ENCODE assay signal across 26 cellular contexts in the genomic region with DNA sequence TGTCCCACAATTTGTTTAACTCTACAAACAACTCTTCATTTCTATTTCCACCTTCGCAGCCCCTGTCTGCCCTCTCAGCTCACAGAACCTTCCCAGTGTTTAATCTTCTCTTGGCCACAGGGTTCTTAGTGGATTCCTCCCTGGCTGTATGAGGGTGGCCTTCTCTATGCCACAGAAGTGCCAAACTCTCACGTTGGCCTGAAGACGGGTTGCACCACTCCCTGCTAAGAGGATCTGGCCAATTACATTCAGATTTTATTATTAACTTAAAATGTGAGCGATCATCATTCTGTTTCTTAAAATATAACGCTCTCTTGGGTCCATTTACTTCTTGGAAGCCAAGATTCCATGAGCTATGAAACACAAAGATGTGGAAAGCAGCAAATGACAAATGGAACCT.
"Had no signal": no experiment of that assay in that cellular context is flagged by ENCODE, and none has a peak within 500 bp of the region (broad histone marks: within the 10 kb centered on the region; RNA-seq: fewer than 3 reads in every experiment).

No MANE protein-coding gene starts in this region.

- DNase-seq: activated CD4-positive, alpha-beta T cell treated with anti-CD3 and anti-CD28 coated beads for 36 hours; activated CD4-positive, alpha-beta T cell treated with anti-CD3 and anti-CD28 coated beads, Interleukin-2, amount 10 ng/mL, durations not matched to agents 7 days and 5 days; activated CD4-positive, alpha-beta T cell treated with anti-CD3 and anti-CD28 coated beads, Interleukin-2, amount 50 U/mL, for 48 hours; activated CD8-positive, alpha-beta T cell treated with anti-CD3 and anti-CD28 coated beads, Interleukin-2, amount 10 ng/mL, durations not matched to agents 7 days and 5 days; activated effector memory CD4-positive, alpha-beta T cell treated with anti-CD3 and anti-CD28 coated beads, Interleukin-2, amount 50 U/mL, for 16 hours; activated naive CD4-positive, alpha-beta T cell; activated naive CD4-positive, alpha-beta T cell treated with anti-CD3 and anti-CD28 coated beads, Interleukin-2, amount 50 U/mL, for 16 hours; activated naive CD8-positive, alpha-beta T cell treated with anti-CD3 and anti-CD28 coated beads for 36 hours; activated T-cell treated with anti-CD3 and anti-CD28 coated beads, Interleukin-2, amount 50 U/mL, for 24 hours; amniotic stem cell; aorta; brain microvascular endothelial cell; central memory CD4-positive, alpha-beta T cell; MM.1S; NCI-H1092; NCI-H1436 treated with DMSO at 0.1 percent for 48 hours; NCI-H1694 treated with DMSO at 0.1 percent for 48 hours; NCI-H2029; NCI-H345; NCI-H526; NCI-H748 treated with DMSO at 0.1 percent for 48 hours; NK-92 treated with Interleukin-12 subunit alpha and Interleukin-12 subunit beta, amount 100 ng/mL, for 24 hours; Right ventricle myocardium superior had no signal

- H3K36me3 ChIP-seq: brain microvascular endothelial cell had no signal

- H3K27me3 ChIP-seq: brain microvascular endothelial cell had no signal

- ATAC-seq: activated CD4-positive, alpha-beta T cell treated with anti-CD3 and anti-CD28 coated beads for 36 hours; activated CD4-positive, CD25-positive, alpha-beta regulatory T cell treated with anti-CD3 and anti-CD28 coated beads, Interleukin-2, amount 50 U/mL, for 24 hours; activated CD8-positive, alpha-beta T cell treated with anti-CD3 and anti-CD28 coated beads, Interleukin-2, amount 10 ng/mL, durations not matched to agents 7 days and 5 days; WTC11 had no signal

- H3K27ac ChIP-seq: brain microvascular endothelial cell, SK-N-MC had no signal

- H3K4me3 ChIP-seq: SK-N-MC had no signal
